Comparison of ENCODE assay signal across 10 cellular contexts in the genomic region with DNA sequence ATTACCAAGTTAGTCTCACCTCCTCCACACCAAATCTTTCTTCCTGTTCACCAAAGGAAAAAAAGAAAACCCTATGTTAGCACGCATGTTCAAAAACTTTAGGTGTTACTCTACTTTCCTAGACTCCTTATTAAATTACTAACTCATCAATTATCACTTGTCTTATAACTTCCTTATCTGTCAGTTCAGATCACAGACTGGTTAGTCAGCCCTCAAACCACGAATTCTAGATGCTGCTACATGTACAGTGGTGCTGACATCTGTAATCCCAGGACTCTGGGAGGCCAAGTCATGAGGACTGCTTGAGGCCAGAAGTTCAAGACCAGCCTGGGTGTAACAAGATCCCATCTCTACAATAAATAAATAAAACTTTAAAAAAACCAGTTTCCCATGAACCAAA. TPM values are rescaled to one million over a fixed set of nuclear protein-coding genes. Genes with fewer than 3 reads are reported as not detected.
A peak's percentile ranks its signal among the peaks of the same experiment; 100 is the strongest.
DNase-seq lines count a peak whose midpoint lies in the region; ATAC-seq and TF ChIP-seq lines count a peak whose summit lies in the region.
"Had no signal": no experiment of that assay in that cellular context is flagged by ENCODE, and none has a peak within 500 bp of the region (broad histone marks: within the 10 kb centered on the region; RNA-seq: fewer than 3 reads in every experiment).

No MANE protein-coding gene starts in this region.

- no peaks in the 10 kb centered on the region for H3K27me3 Mint-ChIP-seq in central memory CD8-positive, alpha-beta T cell

- H3K36me3 ChIP-seq in Panc1 (ENCODE audit: control insufficient read depth, insufficient read depth, low read length) (peaks cover 20% of the 10 kb centered on the region), rectal smooth muscle tissue (ENCODE audit: control insufficient read depth, insufficient read depth, low read length) (peaks cover 2% of the 10 kb centered on the region)

- H3K27me3 ChIP-seq in Panc1 (ENCODE audit: control insufficient read depth, insufficient read depth, low read length) (no peaks in the 10 kb centered on the region), rectal smooth muscle tissue (ENCODE audit: control insufficient read depth, insufficient read depth, low read length) (no peaks in the 10 kb centered on the region)
- H3K27me3 ChIP-seq: adrenal gland had no signal

- H3K9me3 Mint-ChIP-seq in central memory CD8-positive, alpha-beta T cell = no peaks in the 10 kb centered on the region

- no peaks in the 10 kb centered on the region for H3K9me3 ChIP-seq in Panc1 (ENCODE audit: control insufficient read depth, insufficient read depth, low read depth, low read length)
- H3K9me3 ChIP-seq: adrenal gland had no signal

- H3K9ac ChIP-seq in rectal smooth muscle tissue (ENCODE audit: low read length) = no peak overlapping the region

- peak overlapping the region; percentile 83 for H3K27ac ChIP-seq in Panc1 (ENCODE audit: low read length)
- H3K27ac ChIP-seq in rectal smooth muscle tissue (ENCODE audit: low read depth, low read length) = no peak overlapping the region

- intact Hi-C loops in Panc1 (cut with micrococcal nuclease; ENCODE audit: unreplicated experiment) = loop anchor here (5.0 kb wide), 1 partner anchor 70 kb away; the partner anchor contains the start of gene ADAM17

- peak; percentile 23 for DNase-seq in HCEC 1CT
- no peak for DNase-seq in Panc1 (ENCODE audit: low read depth, low spot score)
- no peak for DNase-seq in central memory CD8-positive, alpha-beta T cell (ENCODE audit: low spot score in 2 of 2)
- no peak for DNase-seq in NCI-H1694 (lab: John Stamatoyannopoulos, UW)
- no peak for DNase-seq in inferior parietal cortex (ENCODE audit: extremely low spot score)
- DNase-seq in GM10248 (ENCODE audit: extremely low spot score) = no peak
- DNase-seq: adrenal gland, H9 had no signal

- H3K4me1 ChIP-seq in Panc1 (ENCODE audit: control insufficient read depth, insufficient read depth, low read length) (peaks cover 50% of the 10 kb centered on the region), rectal smooth muscle tissue (ENCODE audit: control insufficient read depth, insufficient read depth, low read length) (peaks cover 17% of the 10 kb centered on the region)

- peak overlapping the region; percentile 89 for H3K4me3 Mint-ChIP-seq in central memory CD8-positive, alpha-beta T cell

- peaks cover 62% of the 10 kb centered on the region for H3K36me3 Mint-ChIP-seq in central memory CD8-positive, alpha-beta T cell (ENCODE audit: insufficient read depth)

- POLR2A ChIA-PET in Panc1 (lab: Charles Lee) = no interaction called here
- POLR2A ChIA-PET in GM10248 (lab: Yijun Ruan, JAX) = no interaction called here

- CTCF ChIA-PET in Panc1 (lab: Charles Lee) (no interaction called here), GM10248 (lab: Yijun Ruan, JAX) (interaction anchor here (1.5 to 1.9 kb wide), 2 partner anchors 10 to 33 kb away, joined by 3 to 5 read pairs; no protein-coding TSS in a partner anchor)

- H3K4me1 Mint-ChIP-seq in central memory CD8-positive, alpha-beta T cell = peaks cover 66% of the 10 kb centered on the region

- in situ Hi-C loops in Panc1 (cut with HindIII; ENCODE audit: low pct_unique_long_range_greater_than_20kb, low sequenced_read_pairs) = no loop called here

- TF ChIP-seq CTCF in Panc1 (IDR thresholded peaks at IDR 0.05) (no peak), GM10248 (IDR thresholded peaks at IDR 0.05; ENCODE audit: control extremely low read depth, extremely low read depth, low read depth, missing control alignments) (no peak)

- peak overlapping the region; percentile 77 for H3K27ac Mint-ChIP-seq in central memory CD8-positive, alpha-beta T cell (ENCODE audit: low read depth)

- no peak for ATAC-seq in Panc1
- ATAC-seq in central memory CD8-positive, alpha-beta T cell (replicated peaks; ENCODE audit: extremely low read depth, poor library complexity, severe bottlenecking) = no peak
- ATAC-seq: Right ventricle myocardium inferior had no signal

- no TSS peak for BruUV-seq in Panc1 (replicated peaks; lab: Mats Ljungman, UMichigan)

- H3K4me3 ChIP-seq in Panc1 (ENCODE audit: low read depth in 2 of 2, low read length in 2 of 2) (peak overlapping the region; percentile 65 to 91), rectal smooth muscle tissue (ENCODE audit: low read length) (peak overlapping the region; percentile 9)

RNA-seq across cellular contexts. Expression of gene YWHAQ, which starts 3.5 kb away (rescaled TPM):
- 683 TPM for total RNA-seq in Panc1 (2021; ENCODE audit: unreplicated experiment)
- 719 TPM for polyA plus RNA-seq in Panc1 (2012; ENCODE audit: insufficient read length)
